In the genomic region with DNA sequence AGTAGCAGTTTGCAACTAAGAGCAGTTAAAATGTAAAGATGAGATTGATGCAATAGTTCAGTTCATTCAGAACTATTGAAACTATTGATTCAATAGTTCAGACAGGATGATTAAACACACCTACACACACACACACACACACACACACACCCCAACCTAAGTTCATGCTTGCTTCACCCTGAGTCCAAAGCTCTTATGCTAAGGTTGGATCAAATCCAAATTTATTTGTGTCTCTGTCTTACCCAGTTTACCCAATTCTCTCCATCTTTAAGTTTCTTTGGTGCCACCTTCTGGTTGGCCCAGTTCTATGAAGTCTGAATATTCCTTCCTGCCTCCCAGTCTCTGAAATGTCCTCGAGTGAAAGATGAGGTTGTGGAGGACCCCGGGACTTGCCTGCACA, we compare ENCODE assay signal across 8 cellular contexts. TPM values are rescaled to one million over a fixed set of nuclear protein-coding genes. Genes with fewer than 3 reads are reported as not detected.
DNase-seq lines count a peak whose midpoint lies in the region; ATAC-seq and TF ChIP-seq lines count a peak whose summit lies in the region.

No MANE protein-coding gene starts in this region.

- WGBS in body of pancreas, 2 donors = 23 to 24% methylated on average over 2 of the region's 2 CpGs

- peak overlapping the region; percentile 57 to 86 for H3K4me3 Mint-ChIP-seq in CD14-positive monocyte

- peak overlapping the region; percentile 82 to 93 (median 89) for H3K27ac Mint-ChIP-seq in CD14-positive monocyte

- H3K27ac ChIP-seq in body of pancreas = peak overlapping the region in 1 of 4 donors; percentile 21

- peaks cover 85% of the 10 kb centered on the region for H3K4me1 Mint-ChIP-seq in CD14-positive monocyte

- H3K27me3 ChIP-seq in body of pancreas = no peaks in the 10 kb centered on the region

- intact Hi-C loops in CD14-positive monocyte (cut with micrococcal nuclease) (loop anchor here (5.0 to 10.0 kb wide), 4 partner anchors 83 to 1260 kb away; a partner anchor contains a TSS), body of pancreas (cut with DNase I) (no loop called here)

- no peak for ATAC-seq in GM21786 (IDR thresholded peaks at IDR 0.05; ENCODE audit: unreplicated experiment)
- no peak for ATAC-seq in body of pancreas
- ATAC-seq in HG03097 (IDR thresholded peaks at IDR 0.05; ENCODE audit: low FRiP score, unreplicated experiment) = no peak

- no peaks in the 10 kb centered on the region for H3K9me3 Mint-ChIP-seq in CD14-positive monocyte

- no peaks in the 10 kb centered on the region for H3K36me3 ChIP-seq in body of pancreas (replicated peaks in 1 of 2; ENCODE audit: insufficient read depth in 1 of 2, low read depth in 2 of 2)

- no peak overlapping the region for H3K4me3 ChIP-seq in body of pancreas

- TF ChIP-seq CTCF in CD14-positive monocyte (IDR thresholded peaks at IDR 0.05) (peak; percentile 36), GM20000 (IDR thresholded peaks at IDR 0.05; ENCODE audit: extremely low read depth, missing control alignments) (peak; percentile 36), body of pancreas (IDR thresholded peaks at IDR 0.05) (peak in 1 of 7 experiments; percentile 24)

- no peak for TF ChIP-seq POLR2A in body of pancreas (IDR thresholded peaks at IDR 0.05)

- peaks cover 9 to 24% of the 10 kb centered on the region in 2 donors for H3K36me3 Mint-ChIP-seq in CD14-positive monocyte

- H3K9me3 ChIP-seq in body of pancreas = no peaks in the 10 kb centered on the region

- H3K4me1 ChIP-seq in body of pancreas = peaks cover 19% of the 10 kb centered on the region

- DNase-seq in CD14-positive monocyte (ENCODE audit: low spot score) (no peak), GM20000 (ENCODE audit: low spot score) (no peak), RPMI8226 (peak; percentile 20), kidney tubule cell (ENCODE audit: low spot score) (peak; percentile 32), body of pancreas (no peak), NCI-H774 (lab: John Stamatoyannopoulos, UW) (no peak)

- H3K27me3 Mint-ChIP-seq in CD14-positive monocyte (ENCODE audit: low read depth in 3 of 3) = peaks cover 0 to 2% (median 0%) of the 10 kb centered on the region in 3 donors

RNA-seq across cellular contexts. Expression of a gene that starts 5.1 kb away (rescaled TPM):
- polyA plus RNA-seq in CD14-positive monocyte = 100 to 1,000 TPM; 115 to 141 TPM
- total RNA-seq in body of pancreas = 10 to 100 TPM in 1 of 2 donors, 1 to 10 TPM in 1; 2.9 to 13.5 TPM

RNA-seq across cellular contexts. Expression of a gene that starts 25.9 kb away (rescaled TPM):
- polyA plus RNA-seq in CD14-positive monocyte = not detected
- not detected for total RNA-seq in body of pancreas

Comparison
In these comparisons a context has a peak if more than half of its experiments do, and no peak if none do; other contexts are left out.
1. DNase-seq: peak in RPMI8226 (single experiment) and kidney tubule cell (single experiment); none in CD14-positive monocyte (single experiment), GM20000 (single experiment), body of pancreas (0 of 4) and NCI-H774 (single experiment).